Comparison of ENCODE assay signal across 15 cellular contexts in the genomic region with DNA sequence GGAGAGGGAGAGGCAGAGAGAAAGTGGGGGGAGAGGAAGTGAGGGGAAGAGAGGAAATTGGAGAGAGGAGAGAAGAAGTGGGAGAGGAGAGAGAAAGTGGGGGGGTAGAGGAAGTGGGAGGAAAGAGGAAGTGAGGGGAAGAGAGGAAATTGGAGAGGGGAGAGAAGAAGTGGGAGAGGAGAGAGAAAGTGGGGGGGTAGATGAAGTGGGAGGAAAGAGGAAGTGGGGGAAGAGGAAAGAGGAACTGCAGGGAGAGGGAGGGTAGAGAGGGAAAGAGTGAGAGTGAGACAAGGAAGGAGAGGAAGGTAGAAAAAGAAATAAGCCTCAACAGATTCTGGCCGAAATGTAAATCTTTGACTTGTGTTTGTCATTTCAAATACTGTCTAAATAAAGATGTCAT.
A peak's percentile ranks its signal among the peaks of the same experiment; 100 is the strongest.
DNase-seq lines count a peak whose midpoint lies in the region; ATAC-seq and TF ChIP-seq lines count a peak whose summit lies in the region.
"Had no signal": no experiment of that assay in that cellular context is flagged by ENCODE, and none has a peak within 500 bp of the region (broad histone marks: within the 10 kb centered on the region; RNA-seq: fewer than 3 reads in every experiment).

No MANE protein-coding gene starts in this region.

- peaks cover 22% of the 10 kb centered on the region for H3K4me1 ChIP-seq in CD4-positive, CD25-positive, alpha-beta regulatory T cell (ENCODE audit: control insufficient read depth, insufficient read depth, low read length, poor library complexity, severe bottlenecking)
- H3K4me1 ChIP-seq in HEK293 (ENCODE audit: control insufficient read depth, insufficient read depth, low read length) = no peaks in the 10 kb centered on the region; the same call in 1 of the 2 replicates
- peaks cover 0 to 28% of the 10 kb centered on the region in 2 donors for H3K4me1 ChIP-seq in right atrium auricular region
- H3K4me1 ChIP-seq in mesendoderm (ENCODE audit: control insufficient read depth, low read depth, low read length) = peaks cover 7% of the 10 kb centered on the region
- H3K4me1 ChIP-seq: psoas muscle, thyroid gland had no signal

- H2BK120ac ChIP-seq in mesendoderm (ENCODE audit: low read depth, low read length) = no peak overlapping the region

- TF ChIP-seq CTCF in HEK293 (tag by site-specific recombination; IDR thresholded peaks at IDR 0.05) = no peak
- TF ChIP-seq CTCF in right atrium auricular region (IDR thresholded peaks at IDR 0.05) = no peak

- peaks cover 31 to 56% (median 53%) of the 10 kb centered on the region in 4 donors for H3K4me1 Mint-ChIP-seq in CD4-positive, CD25-positive, alpha-beta regulatory T cell
- peaks cover 68% of the 10 kb centered on the region for H3K4me1 Mint-ChIP-seq in activated naive CD8-positive, alpha-beta T cell treated with anti-CD3 and anti-CD28 coated beads, Interleukin-2, amount 50 U/mL, for 24 hours

- H3K27me3 ChIP-seq in CD4-positive, CD25-positive, alpha-beta regulatory T cell (ENCODE audit: control insufficient read depth, insufficient read depth, low read length) = no peaks in the 10 kb centered on the region
- H3K27me3 ChIP-seq in right atrium auricular region (no peaks in the 10 kb centered on the region), mesendoderm (ENCODE audit: insufficient read depth, low read length, poor library complexity) (no peaks in the 10 kb centered on the region)
- H3K27me3 ChIP-seq: cardiac muscle cell, thyroid gland had no signal

- H3K27ac ChIP-seq in CD4-positive, CD25-positive, alpha-beta regulatory T cell (ENCODE audit: insufficient read depth, low read length, poor library complexity, severe bottlenecking) = no peak overlapping the region
- no peak overlapping the region for H3K27ac ChIP-seq in HEK293 (ENCODE audit: extremely low read depth, low read depth, low read length)
- no peak overlapping the region for H3K27ac ChIP-seq in right atrium auricular region
- H3K27ac ChIP-seq in mesendoderm (ENCODE audit: low read depth, low read length) = no peak overlapping the region
- H3K27ac ChIP-seq: cardiac muscle cell, KMS-11, psoas muscle, thyroid gland had no signal

- H3K9me3 ChIP-seq in CD4-positive, CD25-positive, alpha-beta regulatory T cell (ENCODE audit: control insufficient read depth in 2 of 2, low read length in 2 of 2) = no peaks in the 10 kb centered on the region
- no peaks in the 10 kb centered on the region for H3K9me3 ChIP-seq in HEK293 (ENCODE audit: control insufficient read depth, insufficient read depth, low read depth, low read length)
- no peaks in the 10 kb centered on the region for H3K9me3 ChIP-seq in right atrium auricular region
- H3K9me3 ChIP-seq: psoas muscle, thyroid gland had no signal

- no peak overlapping the region for H4K8ac ChIP-seq in mesendoderm (ENCODE audit: low read depth, low read length)

- peak overlapping the region in 2 of 3 donors; percentile 49 to 86 for H3K27ac Mint-ChIP-seq in CD4-positive, CD25-positive, alpha-beta regulatory T cell
- H3K27ac Mint-ChIP-seq in activated naive CD8-positive, alpha-beta T cell treated with anti-CD3 and anti-CD28 coated beads, Interleukin-2, amount 50 U/mL, for 24 hours = peak overlapping the region; percentile 57

- H3K36me3 Mint-ChIP-seq in CD4-positive, CD25-positive, alpha-beta regulatory T cell = peaks cover 37% of the 10 kb centered on the region
- peaks cover 9% of the 10 kb centered on the region for H3K36me3 Mint-ChIP-seq in activated naive CD8-positive, alpha-beta T cell treated with anti-CD3 and anti-CD28 coated beads, Interleukin-2, amount 50 U/mL, for 24 hours (ENCODE audit: low read depth)

- no peak overlapping the region for H3K4ac ChIP-seq in mesendoderm (ENCODE audit: low read depth, low read length)

- CTCF ChIA-PET in HEK293 (lab: Yijun Ruan, JAX) = no interaction called here

- POLR2A ChIA-PET in HEK293 (lab: Yijun Ruan, JAX) = no interaction called here

- H2BK5ac ChIP-seq in mesendoderm (ENCODE audit: low read length) = no peak overlapping the region

- peak overlapping the region in 1 of 4 donors; percentile 21 for H3K4me3 Mint-ChIP-seq in CD4-positive, CD25-positive, alpha-beta regulatory T cell
- no peak overlapping the region for H3K4me3 Mint-ChIP-seq in activated naive CD8-positive, alpha-beta T cell treated with anti-CD3 and anti-CD28 coated beads, Interleukin-2, amount 50 U/mL, for 24 hours
- H3K4me3 Mint-ChIP-seq: neural crest cell had no signal

- H2AK5ac ChIP-seq in mesendoderm (ENCODE audit: low read length) = no peak overlapping the region

- no peaks in the 10 kb centered on the region for H3K79me1 ChIP-seq in mesendoderm (ENCODE audit: low read length)

- no peak overlapping the region for H3K18ac ChIP-seq in mesendoderm (ENCODE audit: low read length)

- no peak overlapping the region for H2BK15ac ChIP-seq in mesendoderm (replicated peaks; ENCODE audit: low read depth)

- no peak for DNase-seq in CD4-positive, CD25-positive, alpha-beta regulatory T cell
- DNase-seq in SKM-1 (lab: John Stamatoyannopoulos, UW; ENCODE audit: unreplicated experiment) = peak; percentile 32
- no peak for DNase-seq in activated naive CD8-positive, alpha-beta T cell treated with anti-CD3 and anti-CD28 coated beads, Interleukin-2, amount 50 U/mL, for 24 hours
- DNase-seq in right atrium auricular region (ENCODE audit: low spot score) = no peak
- DNase-seq in mesendoderm = no peak
- DNase-seq in effector CD4-positive, alpha-beta T cell = no peak
- DNase-seq: NCI-H1417 treated with DMSO at 0.1 percent for 48 hours, NCI-H2171, NCI-H774, psoas muscle, thyroid gland had no signal

- H3K36me3 ChIP-seq in CD4-positive, CD25-positive, alpha-beta regulatory T cell (ENCODE audit: control insufficient read depth, insufficient read depth, low read length) = peaks cover 10% of the 10 kb centered on the region
- H3K36me3 ChIP-seq in HEK293 (ENCODE audit: control insufficient read depth in 2 of 2, insufficient read depth in 1 of 2, low read length in 2 of 2) (peaks cover 0 to 12% of the 10 kb centered on the region in 2 experiments; a peak in 1 of 3 replicates), right atrium auricular region (no peaks in the 10 kb centered on the region), mesendoderm (ENCODE audit: control insufficient read depth, insufficient read depth, low read length) (no peaks in the 10 kb centered on the region)
- H3K36me3 ChIP-seq: cardiac muscle cell, thyroid gland had no signal

- H3K79me2 ChIP-seq in mesendoderm (ENCODE audit: control insufficient read depth, insufficient read depth, low read length) = no peaks in the 10 kb centered on the region

- H3K9ac ChIP-seq in mesendoderm (ENCODE audit: low read length) = no peak overlapping the region
- H3K9ac ChIP-seq: KMS-11 had no signal

- no peak overlapping the region for H3K4me3 ChIP-seq in CD4-positive, CD25-positive, alpha-beta regulatory T cell (ENCODE audit: low read depth, low read length)
- no peak overlapping the region for H3K4me3 ChIP-seq in HEK293 (ENCODE audit: low read depth, low read length)
- no peak overlapping the region for H3K4me3 ChIP-seq in right atrium auricular region
- no peak overlapping the region for H3K4me3 ChIP-seq in mesendoderm (ENCODE audit: low read length)
- H3K4me3 ChIP-seq: cardiac muscle cell, psoas muscle, thyroid gland had no signal

- no peaks in the 10 kb centered on the region for H3K27me3 Mint-ChIP-seq in CD4-positive, CD25-positive, alpha-beta regulatory T cell
- H3K27me3 Mint-ChIP-seq in activated naive CD8-positive, alpha-beta T cell treated with anti-CD3 and anti-CD28 coated beads, Interleukin-2, amount 50 U/mL, for 24 hours = no peaks in the 10 kb centered on the region

- H3K4me2 ChIP-seq in mesendoderm (ENCODE audit: low read length) = no peak overlapping the region
- H3K4me2 ChIP-seq: KMS-11 had no signal

- no peak overlapping the region for H4K5ac ChIP-seq in mesendoderm (ENCODE audit: low read length)

- H3K56ac ChIP-seq in mesendoderm (ENCODE audit: low read length) = no peak overlapping the region

- ATAC-seq in CD4-positive, CD25-positive, alpha-beta regulatory T cell (ENCODE audit: low read depth in 2 of 2) = no peak
- ATAC-seq in activated naive CD8-positive, alpha-beta T cell treated with anti-CD3 and anti-CD28 coated beads, Interleukin-2, amount 50 U/mL, for 24 hours = no peak
- ATAC-seq: psoas muscle had no signal

- no CpG with 5 or more reads among the region's 1 CpG for WGBS in mesendoderm (ENCODE audit: extremely low coverage, insufficient coverage, low lambda C conversion rate)

- peaks cover 0 to 1% (median 0%) of the 10 kb centered on the region in 7 donors for H3K9me3 Mint-ChIP-seq in CD4-positive, CD25-positive, alpha-beta regulatory T cell
- H3K9me3 Mint-ChIP-seq in activated naive CD8-positive, alpha-beta T cell treated with anti-CD3 and anti-CD28 coated beads, Interleukin-2, amount 50 U/mL, for 24 hours = no peaks in the 10 kb centered on the region
- H3K9me3 Mint-ChIP-seq: neural crest cell had no signal

- no peak overlapping the region for H3K23ac ChIP-seq in mesendoderm (ENCODE audit: low read length)

TF ChIP-seq in HEK293, 187 proteins besides CTCF, POLR2A, EP300 and RAD21:
- TF ChIP-seq ZFHX2 (tag by site-specific recombination; conservative IDR thresholded peaks at IDR 0.05) (peak; percentile 69), ZNF398 (tag by site-specific recombination; IDR thresholded peaks at IDR 0.05) (peak; percentile 48), EGR2 (tag by site-specific recombination; IDR thresholded peaks at IDR 0.05; ENCODE audit: low read depth) (peak; percentile 78), PRDM1 (tag by site-specific recombination; IDR thresholded peaks at IDR 0.05) (peak; percentile 96), ZFP3 (tag by site-specific recombination; IDR thresholded peaks at IDR 0.05; ENCODE audit: low read depth) (no peak), ZSCAN30 (tag by site-specific recombination; IDR thresholded peaks at IDR 0.05) (no peak)
